1 cellular context compared by ENCODE assay signal in the genomic region with DNA sequence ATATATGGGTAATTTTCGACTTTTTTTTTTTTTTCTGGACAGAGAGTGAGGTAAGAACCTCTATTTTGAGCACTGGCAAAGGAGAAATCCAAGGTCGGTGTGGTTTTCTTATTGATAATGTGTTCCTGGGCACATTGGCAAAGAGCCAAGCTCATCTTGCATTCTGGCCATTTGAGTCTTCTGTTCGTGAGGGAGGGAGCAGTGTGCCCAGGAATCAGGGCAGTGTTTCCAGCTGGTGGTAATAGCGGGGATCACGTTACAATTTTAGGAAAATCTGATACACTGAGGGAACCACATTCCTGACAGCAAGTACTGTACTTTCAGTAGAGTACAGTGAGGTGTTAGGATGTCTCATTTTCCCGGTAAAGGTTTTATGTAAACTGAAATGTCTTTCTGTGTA.
TF ChIP-seq lines count a peak whose summit lies in the region.

No MANE protein-coding gene starts in this region.

TF ChIP-seq in GM23338, 12 proteins besides CTCF, POLR2A, EP300 and RAD21 (continued from another document):
- TF ChIP-seq, protein P1, sequence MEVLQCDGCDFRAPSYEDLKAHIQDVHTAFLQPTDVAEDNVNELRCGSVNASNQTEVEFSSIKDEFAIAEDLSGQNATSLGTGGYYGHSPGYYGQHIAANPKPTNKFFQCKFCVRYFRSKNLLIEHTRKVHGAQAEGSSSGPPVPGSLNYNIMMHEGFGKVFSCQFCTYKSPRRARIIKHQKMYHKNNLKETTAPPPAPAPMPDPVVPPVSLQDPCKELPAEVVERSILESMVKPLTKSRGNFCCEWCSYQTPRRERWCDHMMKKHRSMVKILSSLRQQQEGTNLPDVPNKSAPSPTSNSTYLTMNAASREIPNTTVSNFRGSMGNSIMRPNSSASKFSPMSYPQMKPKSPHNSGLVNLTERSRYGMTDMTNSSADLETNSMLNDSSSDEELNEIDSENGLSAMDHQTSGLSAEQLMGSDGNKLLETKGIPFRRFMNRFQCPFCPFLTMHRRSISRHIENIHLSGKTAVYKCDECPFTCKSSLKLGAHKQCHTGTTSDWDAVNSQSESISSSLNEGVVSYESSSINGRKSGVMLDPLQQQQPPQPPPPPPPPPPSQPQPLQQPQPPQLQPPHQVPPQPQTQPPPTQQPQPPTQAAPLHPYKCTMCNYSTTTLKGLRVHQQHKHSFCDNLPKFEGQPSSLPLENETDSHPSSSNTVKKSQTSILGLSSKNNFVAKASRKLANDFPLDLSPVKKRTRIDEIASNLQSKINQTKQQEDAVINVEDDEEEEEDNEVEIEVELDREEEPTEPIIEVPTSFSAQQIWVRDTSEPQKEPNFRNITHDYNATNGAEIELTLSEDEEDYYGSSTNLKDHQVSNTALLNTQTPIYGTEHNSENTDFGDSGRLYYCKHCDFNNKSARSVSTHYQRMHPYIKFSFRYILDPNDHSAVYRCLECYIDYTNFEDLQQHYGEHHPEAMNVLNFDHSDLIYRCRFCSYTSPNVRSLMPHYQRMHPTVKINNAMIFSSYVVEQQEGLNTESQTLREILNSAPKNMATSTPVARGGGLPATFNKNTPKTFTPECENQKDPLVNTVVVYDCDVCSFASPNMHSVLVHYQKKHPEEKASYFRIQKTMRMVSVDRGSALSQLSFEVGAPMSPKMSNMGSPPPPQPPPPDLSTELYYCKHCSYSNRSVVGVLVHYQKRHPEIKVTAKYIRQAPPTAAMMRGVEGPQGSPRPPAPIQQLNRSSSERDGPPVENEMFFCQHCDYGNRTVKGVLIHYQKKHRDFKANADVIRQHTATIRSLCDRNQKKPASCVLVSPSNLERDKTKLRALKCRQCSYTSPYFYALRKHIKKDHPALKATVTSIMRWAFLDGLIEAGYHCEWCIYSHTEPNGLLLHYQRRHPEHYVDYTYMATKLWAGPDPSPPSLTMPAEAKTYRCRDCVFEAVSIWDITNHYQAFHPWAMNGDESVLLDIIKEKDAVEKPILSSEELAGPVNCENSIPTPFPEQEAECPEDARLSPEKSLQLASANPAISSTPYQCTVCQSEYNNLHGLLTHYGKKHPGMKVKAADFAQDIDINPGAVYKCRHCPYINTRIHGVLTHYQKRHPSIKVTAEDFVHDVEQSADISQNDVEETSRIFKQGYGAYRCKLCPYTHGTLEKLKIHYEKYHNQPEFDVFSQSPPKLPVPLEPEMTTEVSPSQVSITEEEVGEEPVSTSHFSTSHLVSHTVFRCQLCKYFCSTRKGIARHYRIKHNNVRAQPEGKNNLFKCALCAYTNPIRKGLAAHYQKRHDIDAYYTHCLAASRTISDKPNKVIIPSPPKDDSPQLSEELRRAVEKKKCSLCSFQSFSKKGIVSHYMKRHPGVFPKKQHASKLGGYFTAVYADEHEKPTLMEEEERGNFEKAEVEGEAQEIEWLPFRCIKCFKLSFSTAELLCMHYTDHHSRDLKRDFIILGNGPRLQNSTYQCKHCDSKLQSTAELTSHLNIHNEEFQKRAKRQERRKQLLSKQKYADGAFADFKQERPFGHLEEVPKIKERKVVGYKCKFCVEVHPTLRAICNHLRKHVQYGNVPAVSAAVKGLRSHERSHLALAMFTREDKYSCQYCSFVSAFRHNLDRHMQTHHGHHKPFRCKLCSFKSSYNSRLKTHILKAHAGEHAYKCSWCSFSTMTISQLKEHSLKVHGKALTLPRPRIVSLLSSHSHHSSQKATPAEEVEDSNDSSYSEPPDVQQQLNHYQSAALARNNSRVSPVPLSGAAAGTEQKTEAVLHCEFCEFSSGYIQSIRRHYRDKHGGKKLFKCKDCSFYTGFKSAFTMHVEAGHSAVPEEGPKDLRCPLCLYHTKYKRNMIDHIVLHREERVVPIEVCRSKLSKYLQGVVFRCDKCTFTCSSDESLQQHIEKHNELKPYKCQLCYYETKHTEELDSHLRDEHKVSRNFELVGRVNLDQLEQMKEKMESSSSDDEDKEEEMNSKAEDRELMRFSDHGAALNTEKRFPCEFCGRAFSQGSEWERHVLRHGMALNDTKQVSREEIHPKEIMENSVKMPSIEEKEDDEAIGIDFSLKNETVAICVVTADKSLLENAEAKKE (CRISPR knock-in tag; IDR thresholded peaks at IDR 0.05), result no peak
- TF ChIP-seq ZNF114 (CRISPR knock-in tag; IDR thresholded peaks at IDR 0.05), result no peak
- TF ChIP-seq JUNB (IDR thresholded peaks at IDR 0.05; ENCODE audit: unreplicated experiment), result no peak
